Comparison of ENCODE assay signal across 8 cellular contexts in genomic region chr5:65926276-65926761, GRCh38. TPM values are rescaled to one million over a fixed set of nuclear protein-coding genes. Genes with fewer than 3 reads are reported as not detected.
DNase-seq lines count a peak whose midpoint lies in the region; ATAC-seq and TF ChIP-seq lines count a peak whose summit lies in the region.

Gene ERBIN (plus strand): TSS chr5:65926575. CDS start chr5:65992719, 66,144 bp downstream.

- WGBS in lower leg skin, 2 donors, result 0 to 1% methylated on average over 21 to 32 of the region's 44 CpGs

- peak in 1 of 2 donors; percentile 18 for TF ChIP-seq POLR2A in lower leg skin (IDR thresholded peaks at IDR 0.05)

- DNase-seq in NCI-H510A treated with DMSO at 0.1 percent for 48 hours (lab: John Stamatoyannopoulos, UW) (peak; percentile 13), NCI-H510A (lab: John Stamatoyannopoulos, UW) (no peak), NCI-H345 treated with DMSO at 0.1 percent for 48 hours (lab: John Stamatoyannopoulos, UW; ENCODE audit: unreplicated experiment) (peak; percentile 12), dorsolateral prefrontal cortex (peak; percentile 25 to 75 (median 55)), lower leg skin (ENCODE audit: low spot score in 2 of 2) (peak; percentile 84 to 97)
- peak; percentile 75 for DNase-seq in activated CD4-positive, alpha-beta memory T cell treated with anti-CD3 and anti-CD28 coated beads, Interleukin-2, amount 10 ng/mL, durations not matched to agents 7 days and 5 days
- DNase-seq in stimulated activated CD4-positive, alpha-beta T cell treated with anti-CD3 and anti-CD28 coated beads, Interleukin-4, amount 100 ng/mL, for 48 hours (ENCODE audit: low read depth in 2 of 2), result peak; percentile 58 to 59

- peak within 1 kb of the TSS; percentile 93 for H3K27ac Mint-ChIP-seq in activated CD4-positive, alpha-beta memory T cell treated with anti-CD3 and anti-CD28 coated beads, Interleukin-2, amount 10 ng/mL, durations not matched to agents 7 days and 5 days

- H3K27me3 ChIP-seq in dorsolateral prefrontal cortex, result no peaks in the 10 kb centered on the region

- peak within 1 kb of the TSS; percentile 92 to 100 (median 99) for H3K27ac ChIP-seq in dorsolateral prefrontal cortex

- peak within 1 kb of the TSS; percentile 94 for H3K4me3 Mint-ChIP-seq in activated CD4-positive, alpha-beta memory T cell treated with anti-CD3 and anti-CD28 coated beads, Interleukin-2, amount 10 ng/mL, durations not matched to agents 7 days and 5 days

- CTCF ChIA-PET in activated CD4-positive, alpha-beta memory T cell treated with anti-CD3 and anti-CD28 coated beads, Interleukin-2, amount 10 ng/mL, durations not matched to agents 7 days and 5 days (lab: Charles Lee), result interaction anchor here (0.9 to 1.3 kb wide), 3 partner anchors 76 to 183 kb away, joined by 3 to 6 read pairs (median 3); no protein-coding TSS in a partner anchor

- peak; percentile 18 for ATAC-seq in HG02938 (IDR thresholded peaks at IDR 0.05; ENCODE audit: unreplicated experiment)

- POLR2A ChIA-PET in activated CD4-positive, alpha-beta memory T cell treated with anti-CD3 and anti-CD28 coated beads, Interleukin-2, amount 10 ng/mL, durations not matched to agents 7 days and 5 days (lab: Charles Lee), result interaction anchor here (0.6 to 4.5 kb wide), 23 partner anchors 10 to 1281 kb away, joined by 3 to 39 read pairs (median 4); partner anchors contain the start of genes CENPK, NLN, PPWD1 and SGTB

- no peaks in the 10 kb centered on the region for H3K9me3 Mint-ChIP-seq in activated CD4-positive, alpha-beta memory T cell treated with anti-CD3 and anti-CD28 coated beads, Interleukin-2, amount 10 ng/mL, durations not matched to agents 7 days and 5 days

- intact Hi-C loops in dorsolateral prefrontal cortex (cut with DNase I) (loop anchor here (5.0 to 10.0 kb wide), 7 partner anchors 109 to 1162 kb away; partner anchors contain the start of genes CWC27 (in 1 of the 2), SHLD3 (in 1 of the 2), SREK1IP1 (in 1 of the 2) and TRAPPC13 (in 1 of the 2)), lower leg skin (cut with DNase I; ENCODE audit: low total_unique reads) (loop anchor here (5.0 kb wide), 1 partner anchor 216 kb away; the partner anchor contains the start of gene SREK1)

- H3K27me3 Mint-ChIP-seq in activated CD4-positive, alpha-beta memory T cell treated with anti-CD3 and anti-CD28 coated beads, Interleukin-2, amount 10 ng/mL, durations not matched to agents 7 days and 5 days, result peaks cover 11% of the 10 kb centered on the region

- H3K36me3 Mint-ChIP-seq in activated CD4-positive, alpha-beta memory T cell treated with anti-CD3 and anti-CD28 coated beads, Interleukin-2, amount 10 ng/mL, durations not matched to agents 7 days and 5 days (ENCODE audit: low read depth), result peaks cover 20% of the 10 kb centered on the region

- peak within 1 kb of the TSS; percentile 56 to 98 (median 89) for H3K4me3 ChIP-seq in dorsolateral prefrontal cortex
- peak within 1 kb of the TSS; percentile 87 for H3K4me3 ChIP-seq in lower leg skin (ENCODE audit: low read depth, poor library complexity, severe bottlenecking)

- H3K4me1 Mint-ChIP-seq in activated CD4-positive, alpha-beta memory T cell treated with anti-CD3 and anti-CD28 coated beads, Interleukin-2, amount 10 ng/mL, durations not matched to agents 7 days and 5 days, result peaks cover 29% of the 10 kb centered on the region

- TF ChIP-seq CTCF in dorsolateral prefrontal cortex (IDR thresholded peaks at IDR 0.05 in 54 of 56, conservative IDR thresholded peaks at IDR 0.05 in 2 of 56; ENCODE audit: low read depth in 1 of 56, partially characterized antibody in 56 of 56) (peak in 1 of 56 donors; percentile 4), lower leg skin (IDR thresholded peaks at IDR 0.05) (no peak)

RNA-seq across cellular contexts. Expression of gene ERBIN, which starts in this region (rescaled TPM):
- 10 to 100 TPM; 55.9 to 56.3 TPM for total RNA-seq in activated CD4-positive, alpha-beta memory T cell treated with anti-CD3 and anti-CD28 coated beads, Interleukin-2, amount 10 ng/mL, durations not matched to agents 7 days and 5 days
- total RNA-seq in dorsolateral prefrontal cortex, result 100 to 1,000 TPM in 108 of 120 experiments, 10 to 100 TPM in 12; 66.2 to 345 (median 150) TPM
- total RNA-seq in lower leg skin, result 100 to 1,000 TPM in 1 of 4 donors, 10 to 100 TPM in 3; 78.2 to 104 (median 95.3) TPM
